In genomic region chr6:117338567-117338966, GRCh38 we compare ENCODE assay signal across 27 cellular contexts.
"Had no signal": no experiment of that assay in that cellular context is flagged by ENCODE, and none has a peak within 500 bp of the region (broad histone marks: within the 10 kb centered on the region; RNA-seq: fewer than 3 reads in every experiment).

No MANE protein-coding gene starts in this region.

- H3K4me3 ChIP-seq: breast epithelium, esophagus squamous epithelium, hepatocyte, lower lobe of right lung, uterus had no signal

- ATAC-seq: activated naive CD8-positive, alpha-beta T cell treated with anti-CD3 and anti-CD28 coated beads, Interleukin-2, amount 50 U/mL, for 24 hours; lower lobe of right lung; natural killer cell; sciatic nerve; stimulated activated effector memory CD8-positive, alpha-beta T cell treated with anti-CD3 and anti-CD28 coated beads, Interleukin-12 subunit alpha, Interleukin-12 subunit beta, amount 100 ng/mL, for 72 hours had no signal

- DNase-seq: activated CD4-positive, alpha-beta memory T cell treated with anti-CD3 and anti-CD28 coated beads for 36 hours; activated CD4-positive, alpha-beta T cell treated with anti-CD3 and anti-CD28 coated beads, Interleukin-2, amount 10 ng/mL, durations not matched to agents 24 days and 14 days; activated CD4-positive, CD25-positive, alpha-beta regulatory T cell treated with anti-CD3 and anti-CD28 coated beads, Interleukin-2, amount 50 U/mL, for 72 hours; activated CD8-positive, alpha-beta memory T cell treated with anti-CD3 and anti-CD28 coated beads, Interleukin-2, amount 50 U/mL, for 4 hours; activated gamma-delta T cell; activated naive CD8-positive, alpha-beta T cell treated with anti-CD3 and anti-CD28 coated beads, Interleukin-2, amount 50 U/mL, for 24 hours; activated T-cell treated with anti-CD3 and anti-CD28 coated beads, Interleukin-2, amount 50 U/mL, for 1 hour; amygdala; esophagus squamous epithelium; foreskin melanocyte; lower lobe of right lung; mesenchymal stem cell; natural killer cell; small intestine; stimulated activated CD4-positive, alpha-beta T cell treated with anti-CD3 and anti-CD28 coated beads, Interleukin-4, amount 100 ng/mL, for 24 hours; T-helper 2 cell; uterus had no signal

- H3K27ac ChIP-seq: breast epithelium, epithelial cell of prostate, esophagus squamous epithelium, hepatocyte, lower lobe of right lung, uterus had no signal

- H3K36me3 Mint-ChIP-seq: activated CD4-positive, alpha-beta memory T cell treated with anti-CD3 and anti-CD28 coated beads for 36 hours; activated naive CD4-positive, alpha-beta T cell treated with anti-CD3 and anti-CD28 coated beads, Interleukin-2, amount 50 U/mL, for 24 hours; natural killer cell; stimulated activated effector memory CD8-positive, alpha-beta T cell treated with anti-CD3 and anti-CD28 coated beads, Interleukin-12 subunit alpha, Interleukin-12 subunit beta, amount 100 ng/mL, for 72 hours; type B pancreatic cell had no signal

- H3K4me1 Mint-ChIP-seq: activated CD4-positive, alpha-beta T cell treated with anti-CD3 and anti-CD28 coated beads, Interleukin-2, amount 10 ng/mL, durations not matched to agents 24 days and 14 days; activated naive CD4-positive, alpha-beta T cell treated with anti-CD3 and anti-CD28 coated beads, Interleukin-2, amount 50 U/mL, for 24 hours; activated naive CD8-positive, alpha-beta T cell treated with anti-CD3 and anti-CD28 coated beads, Interleukin-2, amount 50 U/mL, for 24 hours; central memory CD8-positive, alpha-beta T cell; natural killer cell; stimulated activated effector memory CD8-positive, alpha-beta T cell treated with anti-CD3 and anti-CD28 coated beads, Interleukin-12 subunit alpha, Interleukin-12 subunit beta, amount 100 ng/mL, for 72 hours had no signal

- H3K4me1 ChIP-seq: breast epithelium, esophagus squamous epithelium, lower lobe of right lung, uterus had no signal

- H3K9me3 ChIP-seq: breast epithelium, esophagus squamous epithelium, lower lobe of right lung, uterus had no signal

- H3K9me3 Mint-ChIP-seq: activated CD4-positive, alpha-beta memory T cell treated with anti-CD3 and anti-CD28 coated beads for 36 hours; activated CD4-positive, alpha-beta T cell treated with anti-CD3 and anti-CD28 coated beads, Interleukin-2, amount 10 ng/mL, durations not matched to agents 24 days and 14 days; activated naive CD4-positive, alpha-beta T cell treated with anti-CD3 and anti-CD28 coated beads, Interleukin-2, amount 50 U/mL, for 24 hours; activated naive CD8-positive, alpha-beta T cell treated with anti-CD3 and anti-CD28 coated beads, Interleukin-2, amount 50 U/mL, for 24 hours; central memory CD8-positive, alpha-beta T cell; dendritic cell treated with granulocyte-macrophage colony-stimulating factor and Interleukin-4, amounts not matched to agents 40 ng/mL and 50 ng/mL, for 4 days; natural killer cell; stimulated activated effector memory CD8-positive, alpha-beta T cell treated with anti-CD3 and anti-CD28 coated beads, Interleukin-12 subunit alpha, Interleukin-12 subunit beta, amount 100 ng/mL, for 72 hours; stimulated activated naive CD8-positive, alpha-beta T cell treated with anti-CD3 and anti-CD28 coated beads, Interleukin-15, Interleukin-2, amounts not matched to agents 100 ng/mL and 50 ng/mL, for 24 hours; type B pancreatic cell had no signal

- H3K27me3 Mint-ChIP-seq: dendritic cell treated with granulocyte-macrophage colony-stimulating factor and Interleukin-4, amounts not matched to agents 40 ng/mL and 50 ng/mL, for 4 days had no signal

- H3K27ac Mint-ChIP-seq: activated CD4-positive, alpha-beta memory T cell treated with anti-CD3 and anti-CD28 coated beads for 36 hours; activated CD4-positive, alpha-beta T cell treated with anti-CD3 and anti-CD28 coated beads, Interleukin-2, amount 10 ng/mL, durations not matched to agents 24 days and 14 days; activated naive CD4-positive, alpha-beta T cell treated with anti-CD3 and anti-CD28 coated beads, Interleukin-2, amount 50 U/mL, for 24 hours; activated naive CD8-positive, alpha-beta T cell treated with anti-CD3 and anti-CD28 coated beads, Interleukin-2, amount 50 U/mL, for 24 hours; dendritic cell treated with granulocyte-macrophage colony-stimulating factor and Interleukin-4, amounts not matched to agents 40 ng/mL and 50 ng/mL, for 4 days; natural killer cell; stimulated activated effector memory CD8-positive, alpha-beta T cell treated with anti-CD3 and anti-CD28 coated beads, Interleukin-12 subunit alpha, Interleukin-12 subunit beta, amount 100 ng/mL, for 72 hours; stimulated activated naive CD8-positive, alpha-beta T cell treated with anti-CD3 and anti-CD28 coated beads, Interleukin-15, Interleukin-2, amounts not matched to agents 100 ng/mL and 50 ng/mL, for 24 hours; type B pancreatic cell had no signal

- H3K36me3 ChIP-seq: breast epithelium, esophagus squamous epithelium, lower lobe of right lung, uterus had no signal

- H3K4me3 Mint-ChIP-seq: activated CD4-positive, alpha-beta memory T cell treated with anti-CD3 and anti-CD28 coated beads for 36 hours; activated CD4-positive, alpha-beta T cell treated with anti-CD3 and anti-CD28 coated beads, Interleukin-2, amount 10 ng/mL, durations not matched to agents 24 days and 14 days; activated naive CD4-positive, alpha-beta T cell treated with anti-CD3 and anti-CD28 coated beads, Interleukin-2, amount 50 U/mL, for 24 hours; activated naive CD8-positive, alpha-beta T cell treated with anti-CD3 and anti-CD28 coated beads, Interleukin-2, amount 50 U/mL, for 24 hours; central memory CD8-positive, alpha-beta T cell; dendritic cell treated with granulocyte-macrophage colony-stimulating factor and Interleukin-4, amounts not matched to agents 40 ng/mL and 50 ng/mL, for 4 days; natural killer cell; stimulated activated effector memory CD8-positive, alpha-beta T cell treated with anti-CD3 and anti-CD28 coated beads, Interleukin-12 subunit alpha, Interleukin-12 subunit beta, amount 100 ng/mL, for 72 hours; stimulated activated naive CD8-positive, alpha-beta T cell treated with anti-CD3 and anti-CD28 coated beads, Interleukin-15, Interleukin-2, amounts not matched to agents 100 ng/mL and 50 ng/mL, for 24 hours; type B pancreatic cell had no signal
